Comparison of ENCODE assay signal across 1 cellular context in genomic region chr19:49615861-49616260, GRCh38.
TF ChIP-seq lines count a peak whose summit lies in the region.

No MANE protein-coding gene starts in this region.

TF ChIP-seq in IMR-90, 13 proteins besides CTCF, POLR2A, EP300 and RAD21 (continued from another document):
- TF ChIP-seq RFX5 (IDR thresholded peaks at IDR 0.05; ENCODE audit: low read depth, low read length) = no peak
- TF ChIP-seq SMC3 (IDR thresholded peaks at IDR 0.05; ENCODE audit: low read depth, low read length) = no peak
